In the genomic region with DNA sequence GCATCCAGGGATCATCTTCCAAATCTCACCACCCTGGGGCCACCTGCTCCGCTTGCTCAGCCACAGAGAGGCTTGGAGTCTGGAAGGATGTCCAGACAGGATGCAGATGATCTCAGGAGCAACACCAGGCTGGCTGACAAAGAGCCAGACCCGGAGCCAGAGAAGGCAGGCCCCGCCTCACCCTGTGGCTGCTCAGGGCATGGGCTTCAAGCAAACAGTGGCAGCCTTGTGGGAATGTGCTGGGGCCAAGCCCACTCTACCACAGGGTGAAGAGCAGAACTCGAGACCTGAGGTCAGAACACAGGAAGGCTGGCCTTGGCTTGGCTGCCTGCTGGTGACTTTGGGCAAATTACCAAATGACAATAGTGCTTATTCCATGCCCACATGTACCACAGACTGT, we compare ENCODE assay signal across 24 cellular contexts. TPM values are rescaled to one million over a fixed set of nuclear protein-coding genes. Genes with fewer than 3 reads are reported as not detected.
DNase-seq lines count a peak whose midpoint lies in the region; ATAC-seq, FAIRE-seq and TF ChIP-seq lines count a peak whose summit lies in the region.
"Had no signal": no experiment of that assay in that cellular context is flagged by ENCODE, and none has a peak within 500 bp of the region (broad histone marks: within the 10 kb centered on the region; RNA-seq: fewer than 3 reads in every experiment).

No MANE protein-coding gene starts in this region.

- H3K36me3 ChIP-seq in cardiac muscle cell (peaks cover 11% of the 10 kb centered on the region), SJCRH30 (peaks cover 3% of the 10 kb centered on the region; the same call in 1 of the 2 replicates)
- H3K36me3 ChIP-seq: colonic mucosa had no signal

- intact Hi-C loops in left cardiac atrium (cut with DNase I): no loop called here

- H3K27ac ChIP-seq in cardiac muscle cell (peak overlapping the region; percentile 74), SJCRH30 (no peak overlapping the region)
- H3K27ac ChIP-seq: colonic mucosa, transverse colon had no signal

- H3K9me3 ChIP-seq in cardiac muscle cell (ENCODE audit: low read depth): no peaks in the 10 kb centered on the region
- no peaks in the 10 kb centered on the region for H3K9me3 ChIP-seq in SJCRH30 (replicated peaks)
- H3K9me3 ChIP-seq: colonic mucosa, transverse colon had no signal

- no peaks in the 10 kb centered on the region for H3K9me3 Mint-ChIP-seq in nephron progenitor cell
- H3K9me3 Mint-ChIP-seq: CD8-positive, alpha-beta T cell had no signal

- H3K27ac Mint-ChIP-seq in nephron progenitor cell: no peak overlapping the region
- H3K27ac Mint-ChIP-seq: activated CD4-positive, alpha-beta T cell treated with anti-CD3 and anti-CD28 coated beads for 36 hours had no signal

- no peaks in the 10 kb centered on the region for H3K27me3 ChIP-seq in cardiac muscle cell
- H3K27me3 ChIP-seq in SJCRH30: no peaks in the 10 kb centered on the region
- H3K27me3 ChIP-seq: colonic mucosa, transverse colon had no signal

- ATAC-seq in left cardiac atrium: no peak
- no peak for ATAC-seq in HG03432 (IDR thresholded peaks at IDR 0.05; ENCODE audit: unreplicated experiment)
- ATAC-seq: activated CD4-positive, alpha-beta T cell treated with anti-CD3 and anti-CD28 coated beads for 36 hours; CD8-positive, alpha-beta T cell; left colon had no signal

- H3K4me1 ChIP-seq in cardiac muscle cell (ENCODE audit: low read depth) (peaks cover 12% of the 10 kb centered on the region), SJCRH30 (peaks cover 17% of the 10 kb centered on the region)
- H3K4me1 ChIP-seq: colonic mucosa had no signal

- peaks cover 3% of the 10 kb centered on the region for H3K27me3 Mint-ChIP-seq in nephron progenitor cell (ENCODE audit: low read depth, poor library complexity)
- H3K27me3 Mint-ChIP-seq: activated CD4-positive, alpha-beta T cell treated with anti-CD3 and anti-CD28 coated beads for 36 hours had no signal

- H3K4me1 Mint-ChIP-seq in nephron progenitor cell: peaks cover 18% of the 10 kb centered on the region
- H3K4me1 Mint-ChIP-seq: activated CD4-positive, alpha-beta T cell treated with anti-CD3 and anti-CD28 coated beads for 36 hours had no signal

- no peak overlapping the region for H3K4me3 Mint-ChIP-seq in nephron progenitor cell
- H3K4me3 Mint-ChIP-seq: activated CD4-positive, alpha-beta T cell treated with anti-CD3 and anti-CD28 coated beads for 36 hours; CD8-positive, alpha-beta T cell had no signal

- DNase-seq in cardiac muscle cell (ENCODE audit: low read depth in 1 of 2, low spot score in 1 of 2): no peak
- DNase-seq in left cardiac atrium: no peak
- DNase-seq in SJCRH30: peak; percentile 52 to 58
- peak; percentile 11 for DNase-seq in fibroblast of mammary gland (ENCODE audit: low read depth)
- peak; percentile 23 for DNase-seq in urothelium cell line (ENCODE audit: low spot score)
- no peak for DNase-seq in NCI-H526 treated with DMSO at 0.1 percent for 48 hours (lab: John Stamatoyannopoulos, UW)
- no peak for DNase-seq in nephron progenitor cell
- DNase-seq: activated CD4-positive, alpha-beta T cell treated with anti-CD3 and anti-CD28 coated beads for 36 hours; activated CD8-positive, alpha-beta memory T cell treated with anti-CD3 and anti-CD28 coated beads, Interleukin-2, amount 50 U/mL, for 48 hours; activated effector memory CD4-positive, alpha-beta T cell treated with anti-CD3 and anti-CD28 coated beads, Interleukin-2, amount 50 U/mL, for 16 hours; CD8-positive, alpha-beta T cell; colonic mucosa; DMS79; H7; KBM-7; left colon; NCI-H1092 treated with DMSO at 0.1 percent for 48 hours; NCI-H748 treated with DMSO at 0.1 percent for 48 hours; stimulated activated CD4-positive, alpha-beta T cell treated with anti-CD3 and anti-CD28 coated beads, Interleukin-15, amount 100 ng/mL, for 24 hours; stimulated activated naive CD4-positive, alpha-beta T cell; transverse colon had no signal

- H3K4me3 ChIP-seq in cardiac muscle cell: no peak overlapping the region
- H3K4me3 ChIP-seq in SJCRH30: no peak overlapping the region
- H3K4me3 ChIP-seq in fibroblast of mammary gland (ENCODE audit: control insufficient read depth, low read depth, low read length): no peak overlapping the region
- H3K4me3 ChIP-seq: colonic mucosa, transverse colon had no signal

- peaks cover 45% of the 10 kb centered on the region for H3K36me3 Mint-ChIP-seq in nephron progenitor cell (ENCODE audit: low read depth)

- TF ChIP-seq CTCF in cardiac muscle cell (IDR thresholded peaks at IDR 0.05; ENCODE audit: low read depth, low read length): no peak
- no peak for TF ChIP-seq CTCF in fibroblast of mammary gland (conservative IDR thresholded peaks at IDR 0.05; ENCODE audit: control insufficient read depth, insufficient read depth, low read depth, low read length)
- TF ChIP-seq CTCF in nephron progenitor cell (IDR thresholded peaks at IDR 0.05): no peak

- FAIRE-seq in urothelium cell line (lab: Jason Lieb, UNC): no peak
- FAIRE-seq: astrocyte, endothelial cell of umbilical vein had no signal

RNA-seq across cellular contexts. Expression of gene MRPL37, which starts 45.5 kb away (rescaled TPM):
- 93.7 and 94.3 TPM in 2 replicates for total RNA-seq in cardiac muscle cell
- polyA plus RNA-seq in cardiac muscle cell: 95.7 and 97.9 TPM in 2 replicates
- 10 to 100 TPM; 54.7 to 64.2 TPM for total RNA-seq in left cardiac atrium
- 139 and 142 TPM in 2 replicates for total RNA-seq in SJCRH30 (2014; rRNA removed; shearing (Covaris generic))

RNA-seq across cellular contexts. Expression of gene CYB5RL, which starts 45.7 kb away (rescaled TPM):
- total RNA-seq in cardiac muscle cell (5.0 and 6.4 TPM in 2 replicates), left cardiac atrium (1 to 10 TPM; 4.4 to 7.2 TPM)
- polyA plus RNA-seq in cardiac muscle cell: 6.7 and 9.1 TPM in 2 replicates
- total RNA-seq in SJCRH30 (2014; rRNA removed; shearing (Covaris generic)): 6.4 and 7.0 TPM in 2 replicates

Comparison
In these comparisons a context has a peak if more than half of its experiments do, and no peak if none do; other contexts are left out.
1. DNase-seq: peak in SJCRH30 (2 of 2), fibroblast of mammary gland (single experiment) and urothelium cell line (single experiment); none in cardiac muscle cell (0 of 2), left cardiac atrium (single experiment), NCI-H526 treated with DMSO at 0.1 percent for 48 hours (single experiment) and nephron progenitor cell (single experiment).